27 cellular contexts compared by ENCODE assay signal in genomic region chr5:76412511-76412910, GRCh38.
"Had no signal": no experiment of that assay in that cellular context is flagged by ENCODE, and none has a peak within 500 bp of the region (broad histone marks: within the 10 kb centered on the region; RNA-seq: fewer than 3 reads in every experiment).

No MANE protein-coding gene starts in this region.

- H3K4me1 ChIP-seq: adrenal gland had no signal

- H3K4me3 ChIP-seq: adrenal gland, SK-N-MC had no signal

- H3K27me3 ChIP-seq: adrenal gland had no signal

- H3K9me3 ChIP-seq: adrenal gland had no signal

- H3K27ac ChIP-seq: adrenal gland, SK-N-MC had no signal

- H3K36me3 ChIP-seq: adrenal gland had no signal

- DNase-seq: activated CD4-positive, alpha-beta T cell treated with anti-CD3 and anti-CD28 coated beads for 48 hours; activated CD4-positive, alpha-beta T cell treated with anti-CD3 and anti-CD28 coated beads, Interleukin-2, amount 50 U/mL, for 4 hours; activated CD4-positive, CD25-positive, alpha-beta regulatory T cell treated with anti-CD3 and anti-CD28 coated beads, Interleukin-2, amount 50 U/mL, for 72 hours; activated CD8-positive, alpha-beta memory T cell treated with anti-CD3 and anti-CD28 coated beads, Interleukin-2, amount 50 U/mL, for 48 hours; activated CD8-positive, alpha-beta T cell treated with anti-CD3 and anti-CD28 coated beads, Interleukin-2, amount 10 ng/mL, durations not matched to agents 7 days and 5 days; activated naive CD4-positive, alpha-beta T cell treated with anti-CD3 and anti-CD28 coated beads, Interleukin-2, amount 50 U/mL, for 16 hours; activated naive CD8-positive, alpha-beta T cell treated with anti-CD3 and anti-CD28 coated beads, Interleukin-2, amount 10 ng/mL, durations not matched to agents 7 days and 5 days; activated T-cell treated with anti-CD3 and anti-CD28 coated beads, Interleukin-2, amount 50 U/mL, for 1 hour; adrenal gland; anterior cingulate cortex; NCI-H1092; NCI-H1417 treated with DMSO at 0.1 percent for 48 hours; NCI-H1694; NCI-H2029; NCI-H2107; NCI-H2171 treated with DMSO at 0.1 percent for 48 hours; NCI-H345; NCI-H510A; NCI-H526 treated with DMSO at 0.1 percent for 48 hours; NCI-H82; OCI-M1; RPMI8226; T-cell had no signal

- ATAC-seq: activated CD8-positive, alpha-beta T cell treated with anti-CD3 and anti-CD28 coated beads, Interleukin-2, amount 10 ng/mL, durations not matched to agents 7 days and 5 days; Panc1; Right ventricle myocardium inferior; T-cell; WTC11 had no signal
